Comparison of ENCODE assay signal across 17 cellular contexts in the genomic region with DNA sequence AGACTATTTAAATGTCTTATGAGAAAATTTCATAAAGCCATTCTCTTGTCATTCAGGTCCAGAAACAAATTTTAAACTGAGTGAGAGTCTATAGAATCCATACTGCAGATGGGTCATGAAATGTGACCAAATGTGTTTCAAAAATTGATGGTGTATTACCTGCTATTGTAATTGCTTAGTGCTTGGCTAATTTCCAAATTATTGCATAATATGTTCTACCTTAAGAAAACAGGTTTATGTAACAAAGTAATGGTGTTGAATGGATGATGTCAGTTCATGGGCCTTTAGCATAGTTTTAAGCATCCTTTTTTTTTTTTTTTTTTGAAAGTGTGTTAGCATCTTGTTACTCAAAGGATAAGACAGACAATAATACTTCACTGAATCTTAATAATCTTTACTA. TPM values are rescaled to one million over a fixed set of nuclear protein-coding genes. Genes with fewer than 3 reads are reported as not detected.
DNase-seq lines count a peak whose midpoint lies in the region; ATAC-seq and TF ChIP-seq lines count a peak whose summit lies in the region.
"Had no signal": no experiment of that assay in that cellular context is flagged by ENCODE, and none has a peak within 500 bp of the region (broad histone marks: within the 10 kb centered on the region; RNA-seq: fewer than 3 reads in every experiment).

No MANE protein-coding gene starts in this region.

- ATAC-seq in PC-3 = no peak
- no peak for ATAC-seq in gastrocnemius medialis
- ATAC-seq in left lobe of liver = no peak
- ATAC-seq: natural killer cell had no signal

- intact Hi-C loops in PC-3 (cut with micrococcal nuclease) = no loop called here
- intact Hi-C loops in esophagus muscularis mucosa (cut with DNase I) = loop anchor here (2.0 kb wide), 1 partner anchor 555 kb away; no protein-coding TSS in a partner anchor
- intact Hi-C loops in gastrocnemius medialis (cut with DNase I; ENCODE audit: low total_unique reads) = no loop called here

- H3K4me2 ChIP-seq in PC-3 (ENCODE audit: low read length) = peak overlapping the region; percentile 94; the same call in 1 of the 2 replicates

- in situ Hi-C loops in gastrocnemius medialis (cut with MboI; ENCODE audit: low sequenced_read_pairs in 4 of 4) = loop anchor here in 2 of 4 donors (10.0 to 25.0 kb wide), 2 partner anchors 550 to 557 kb away; no protein-coding TSS in a partner anchor

- H3K4me1 ChIP-seq in PC-3 (ENCODE audit: insufficient read depth, low read length) = peaks cover 9% of the 10 kb centered on the region; the same call in 1 of the 2 replicates
- peaks cover 4 to 36% (median 27%) of the 10 kb centered on the region in 4 donors for H3K4me1 ChIP-seq in esophagus muscularis mucosa
- H3K4me1 ChIP-seq in gastrocnemius medialis = peaks cover 0 to 10% of the 10 kb centered on the region in 2 donors

- H3K27ac ChIP-seq in PC-3 (ENCODE audit: low read length) (no peak overlapping the region), esophagus muscularis mucosa (replicated peaks in 1 of 4) (peak overlapping the region in 3 of 4 donors; percentile 29 to 97 (median 33)), gastrocnemius medialis (peak overlapping the region; percentile 9 to 93 (median 61))
- H3K27ac ChIP-seq: RWPE1 had no signal

- H3K27me3 ChIP-seq in PC-3 (ENCODE audit: low read length) = no peaks in the 10 kb centered on the region
- no peaks in the 10 kb centered on the region for H3K27me3 ChIP-seq in esophagus muscularis mucosa
- H3K27me3 ChIP-seq in gastrocnemius medialis = no peaks in the 10 kb centered on the region
- H3K27me3 ChIP-seq: tibial nerve had no signal

- H3F3A ChIP-seq in PC-3 (ENCODE audit: low read length, unreplicated experiment) = no peaks in the 10 kb centered on the region

- no peak overlapping the region for H2AFZ ChIP-seq in PC-3 (ENCODE audit: low read length)

- DNase-seq in DMS79 treated with DMSO at 0.1 percent for 48 hours (lab: John Stamatoyannopoulos, UW) (peak; percentile 36), DMS79 (lab: John Stamatoyannopoulos, UW) (no peak), PC-3 (peak; percentile 14), esophagus muscularis mucosa (ENCODE audit: extremely low spot score) (no peak), gastrocnemius medialis (no peak), NCI-H146 treated with DMSO at 0.1 percent for 48 hours (lab: John Stamatoyannopoulos, UW; ENCODE audit: unreplicated experiment) (no peak), left lobe of liver (ENCODE audit: low spot score) (no peak), NK-92 (lab: John Stamatoyannopoulos, UW; ENCODE audit: unreplicated experiment) (no peak)
- DNase-seq: activated naive CD4-positive, alpha-beta T cell treated with anti-CD3 and anti-CD28 coated beads for 36 hours; DMS153; GOT3; kidney glomerular epithelial cell; natural killer cell; NCI-H446 had no signal

- peaks cover 56% of the 10 kb centered on the region for H3K79me2 ChIP-seq in PC-3 (ENCODE audit: low read length)

- H3K4me3 ChIP-seq in PC-3 (ENCODE audit: low read length) (no peak overlapping the region), esophagus muscularis mucosa (no peak overlapping the region), gastrocnemius medialis (peak overlapping the region in 1 of 4 donors; percentile 94)
- H3K4me3 ChIP-seq: coronary artery had no signal

- BruUV-seq in PC-3 (replicated peaks; lab: Mats Ljungman, UMichigan) = no TSS peak

- CTCF ChIA-PET in PC-3 (lab: Charles Lee) = no interaction called here

- POLR2A ChIA-PET in PC-3 (lab: Charles Lee; ENCODE audit: unreplicated experiment) = interaction anchor here (0.6 kb wide), 1 partner anchor 1190 kb away, joined by 3 read pairs; no protein-coding TSS in a partner anchor

- no peaks in the 10 kb centered on the region for H3K9me3 ChIP-seq in PC-3 (ENCODE audit: low read length)
- no peaks in the 10 kb centered on the region for H3K9me3 ChIP-seq in esophagus muscularis mucosa
- H3K9me3 ChIP-seq in gastrocnemius medialis = no peaks in the 10 kb centered on the region
- H3K9me3 ChIP-seq: tibial nerve had no signal

- H3K9me2 ChIP-seq in PC-3 (replicated peaks; ENCODE audit: low read length) = no peaks in the 10 kb centered on the region

- no peak for TF ChIP-seq CTCF in PC-3 (conservative IDR thresholded peaks at IDR 0.05; ENCODE audit: low read depth, low read length)
- no peak for TF ChIP-seq CTCF in esophagus muscularis mucosa (IDR thresholded peaks at IDR 0.05)
- TF ChIP-seq CTCF in gastrocnemius medialis (IDR thresholded peaks at IDR 0.05 in 4 of 5, conservative IDR thresholded peaks at IDR 0.05 in 1 of 5) = no peak

- no peak for TF ChIP-seq EP300 in esophagus muscularis mucosa (IDR thresholded peaks at IDR 0.05)

- H3K9ac ChIP-seq in PC-3 (ENCODE audit: low read length) = no peak overlapping the region

- H4K20me1 ChIP-seq in PC-3 (ENCODE audit: low read length) = peaks cover 12% of the 10 kb centered on the region; the same call in 1 of the 2 replicates

- H3K36me3 ChIP-seq in PC-3 (ENCODE audit: low read depth, low read length) (no peaks in the 10 kb centered on the region), esophagus muscularis mucosa (no peaks in the 10 kb centered on the region), gastrocnemius medialis (no peaks in the 10 kb centered on the region)
- H3K36me3 ChIP-seq: tibial nerve had no signal

- TF ChIP-seq POLR2A in esophagus muscularis mucosa (IDR thresholded peaks at IDR 0.05; ENCODE audit: low read depth) (no peak), gastrocnemius medialis (IDR thresholded peaks at IDR 0.05) (no peak)

RNA-seq across cellular contexts. Expression of gene MARCKS, which starts 5.0 kb away (rescaled TPM):
- total RNA-seq in PC-3 (2014; rRNA removed) = 51.5 and 62.8 TPM in 2 replicates
- 10 to 100 TPM; 19.2 to 32.7 (median 31.2) TPM for total RNA-seq in esophagus muscularis mucosa
- 1 to 10 TPM; 4.3 to 7.1 (median 5.4) TPM for total RNA-seq in gastrocnemius medialis
- total RNA-seq in left lobe of liver = 8.1 TPM

Comparison
In these comparisons a context has a peak if more than half of its experiments do, and no peak if none do; other contexts are left out.
1. DNase-seq: peak in DMS79 treated with DMSO at 0.1 percent for 48 hours (single experiment) and PC-3 (single experiment); none in DMS79 (single experiment), esophagus muscularis mucosa (single experiment), gastrocnemius medialis (0 of 2), NCI-H146 treated with DMSO at 0.1 percent for 48 hours (single experiment), left lobe of liver (single experiment) and NK-92 (single experiment).